23 cellular contexts compared by ENCODE assay signal in genomic region chr1:16125088-16125470, GRCh38. TPM values are rescaled to one million over a fixed set of nuclear protein-coding genes. Genes with fewer than 3 reads are reported as not detected.
"Had no signal": no experiment of that assay in that cellular context is flagged by ENCODE, and none has a peak within 500 bp of the region (broad histone marks: within the 10 kb centered on the region; RNA-seq: fewer than 3 reads in every experiment).

No MANE protein-coding gene starts in this region.

- DNase-seq: activated CD4-positive, alpha-beta T cell treated with anti-CD3 and anti-CD28 coated beads for 1 hour; activated CD4-positive, alpha-beta T cell treated with anti-CD3 and anti-CD28 coated beads, Interleukin-2, amount 50 U/mL, for 1 hour; activated CD8-positive, alpha-beta T cell treated with anti-CD3 and anti-CD28 coated beads, Interleukin-2, amount 10 ng/mL, durations not matched to agents 7 days and 5 days; activated gamma-delta T cell; activated naive CD4-positive, alpha-beta T cell treated with anti-CD3 and anti-CD28 coated beads, Interleukin-2, amount 50 U/mL, for 16 hours; activated naive CD8-positive, alpha-beta T cell treated with anti-CD3 and anti-CD28 coated beads, Interleukin-2, amount 50 U/mL, for 24 hours; effector CD4-positive, alpha-beta T cell; foreskin fibroblast; kidney glomerular epithelial cell; left ventricle myocardium inferior; mammary epithelial cell; stimulated activated CD4-positive, alpha-beta T cell treated with anti-CD3 and anti-CD28 coated beads, Interleukin-4, amount 100 ng/mL, for 1 hour; stimulated activated naive CD4-positive, alpha-beta T cell; T-cell; testis; trophoblast cell had no signal

- H3K4me1 ChIP-seq: parathyroid adenoma had no signal

- H3K4me3 ChIP-seq: body of pancreas, cardiac muscle cell, left ventricle myocardium inferior, smooth muscle cell, testis had no signal

- H3K4me2 ChIP-seq: smooth muscle cell had no signal

- H3K27ac ChIP-seq: body of pancreas, cardiac muscle cell, parathyroid adenoma, testis had no signal

- H3K9ac ChIP-seq: parathyroid adenoma had no signal

- H2AFZ ChIP-seq: parathyroid adenoma had no signal

- ATAC-seq: activated CD8-positive, alpha-beta T cell treated with anti-CD3 and anti-CD28 coated beads, Interleukin-2, amount 10 ng/mL, durations not matched to agents 7 days and 5 days; activated naive CD8-positive, alpha-beta T cell treated with anti-CD3 and anti-CD28 coated beads, Interleukin-2, amount 50 U/mL, for 24 hours; body of pancreas; natural killer cell treated with Interleukin-12 subunit alpha and Interleukin-12 subunit beta and Interleukin-15 and Interleukin-18, amount 100 ng/mL, for 72 hours; sciatic nerve; T-cell had no signal

- H3K9me3 ChIP-seq: body of pancreas, left ventricle myocardium inferior, testis had no signal

- H3K27me3 ChIP-seq: body of pancreas, cardiac muscle cell, testis had no signal

RNA-seq across cellular contexts. Expression of gene EPHA2, which starts 30.8 kb away (rescaled TPM):
- total RNA-seq: activated CD8-positive, alpha-beta T cell treated with anti-CD3 and anti-CD28 coated beads, Interleukin-2, amount 10 ng/mL, durations not matched to agents 7 days and 5 days; activated T-helper 1 cell treated with anti-CD3 and anti-CD28 coated beads, Interleukin-12 subunit alpha, Interleukin-12 subunit beta, Interleukin-2, Interleukin-4 antibody, amounts not matched to agents 30 ng/mL and 10 ng/mL and 1 ng/mL, durations not matched to agents 14 hours and 24 hours and 36 hours; natural killer cell treated with Interleukin-12 subunit alpha and Interleukin-12 subunit beta and Interleukin-15 and Interleukin-18, amount 100 ng/mL, for 72 hours had no signal

RNA-seq across cellular contexts. Expression of gene FAM131C, which starts 51.6 kb away (rescaled TPM):
- total RNA-seq: natural killer cell treated with Interleukin-12 subunit alpha and Interleukin-12 subunit beta and Interleukin-15 and Interleukin-18, amount 100 ng/mL, for 72 hours; sciatic nerve had no signal
